Comparison of ENCODE assay signal across 1 cellular context in genomic region chr20:41138217-41138526, GRCh38.
TF ChIP-seq lines count a peak whose summit lies in the region.

No MANE protein-coding gene starts in this region.

TF ChIP-seq in HepG2, 621 proteins besides CTCF, POLR2A, EP300 and RAD21 (continued from another document and continues in another):
- TF ChIP-seq ZBTB10 (CRISPR knock-in tag; IDR thresholded peaks at IDR 0.05; ENCODE audit: borderline replicate concordance) (no peak), ZNF350 (CRISPR knock-in tag; IDR thresholded peaks at IDR 0.05; ENCODE audit: borderline replicate concordance, low read depth) (0 out of 2 replicates have a peak, but pooled peaks have one; percentile 33), KDM6A (CRISPR knock-in tag; IDR thresholded peaks at IDR 0.05; ENCODE audit: low read depth) (no peak), BRCA1 (CRISPR knock-in tag; IDR thresholded peaks at IDR 0.05) (no peak; the same call in 1 of the 2 replicates), REL (CRISPR knock-in tag; conservative IDR thresholded peaks at IDR 0.05) (no peak), ETV6 (CRISPR knock-in tag; conservative IDR thresholded peaks at IDR 0.05) (no peak), SRF (IDR thresholded peaks at IDR 0.05; ENCODE audit: low read depth, low read length) (no peak), FOXO4 (CRISPR knock-in tag; conservative IDR thresholded peaks at IDR 0.05) (no peak), DMAP1 (CRISPR knock-in tag; IDR thresholded peaks at IDR 0.05) (0 out of 2 replicates have a peak, but pooled peaks have one; percentile 3), ZNF766 (CRISPR knock-in tag; IDR thresholded peaks at IDR 0.05; ENCODE audit: borderline replicate concordance) (0 out of 2 replicates have a peak, but pooled peaks have one; percentile 22), SOX13 (IDR thresholded peaks at IDR 0.05) (no peak; the same call in 1 of the 2 replicates), SOX13 (CRISPR knock-in tag; conservative IDR thresholded peaks at IDR 0.05 in 1 of 2, IDR thresholded peaks at IDR 0.05 in 1 of 2) (no peak), YY1 (IDR thresholded peaks at IDR 0.05; ENCODE audit: insufficient read depth, insufficient replicate concordance, low read depth, low read length) (no peak), ZNF746 (CRISPR knock-in tag; IDR thresholded peaks at IDR 0.05) (no peak; the same call in 1 of the 2 replicates), TAF15 (IDR thresholded peaks at IDR 0.05; ENCODE audit: low read depth, low read length, poor library complexity, severe bottlenecking) (no peak), HIVEP1 (CRISPR knock-in tag; IDR thresholded peaks at IDR 0.05) (no peak), TAF1 (CRISPR knock-in tag; IDR thresholded peaks at IDR 0.05) (no peak), FOXA1 (IDR thresholded peaks at IDR 0.05) (no peak), FOXA1 (CRISPR knock-in tag; IDR thresholded peaks at IDR 0.05) (no peak), CSRNP2 (CRISPR knock-in tag; conservative IDR thresholded peaks at IDR 0.05; ENCODE audit: low read depth) (no peak), RFXANK (CRISPR knock-in tag; IDR thresholded peaks at IDR 0.05) (no peak), ZNF337 (CRISPR knock-in tag; IDR thresholded peaks at IDR 0.05; ENCODE audit: borderline replicate concordance, low read depth) (no peak), GFI1 (CRISPR knock-in tag; IDR thresholded peaks at IDR 0.05; ENCODE audit: borderline replicate concordance) (peak; percentile 49; the same call in 1 of the 2 replicates), ZFP91 (CRISPR knock-in tag; IDR thresholded peaks at IDR 0.05; ENCODE audit: borderline replicate concordance) (peak; percentile 59; the same call in 1 of the 2 replicates), ZBTB2 (CRISPR knock-in tag; IDR thresholded peaks at IDR 0.05; ENCODE audit: low read depth) (0 out of 2 replicates have a peak, but pooled peaks have one; percentile 3), ZNF713 (CRISPR knock-in tag; IDR thresholded peaks at IDR 0.05) (no peak), ZNF512B (CRISPR knock-in tag; IDR thresholded peaks at IDR 0.05; ENCODE audit: borderline replicate concordance) (no peak), ZNF501 (CRISPR knock-in tag; IDR thresholded peaks at IDR 0.05) (peak; percentile 17; the same call in 1 of the 2 replicates), ELF3 (CRISPR knock-in tag; IDR thresholded peaks at IDR 0.05) (no peak), ZSCAN12 (CRISPR knock-in tag; IDR thresholded peaks at IDR 0.05) (no peak), ZNF329 (CRISPR knock-in tag; IDR thresholded peaks at IDR 0.05; ENCODE audit: low read depth) (no peak), ZNF704 (CRISPR knock-in tag; IDR thresholded peaks at IDR 0.05; ENCODE audit: borderline replicate concordance) (0 out of 2 replicates have a peak, but pooled peaks have one; percentile 25), DR1 (CRISPR knock-in tag; IDR thresholded peaks at IDR 0.05) (no peak), PRDM10 (CRISPR knock-in tag; IDR thresholded peaks at IDR 0.05; ENCODE audit: low read depth) (no peak), SAP130 (CRISPR knock-in tag; IDR thresholded peaks at IDR 0.05; ENCODE audit: low read depth) (0 out of 2 replicates have a peak, but pooled peaks have one; percentile 5), GMEB2 (CRISPR knock-in tag; IDR thresholded peaks at IDR 0.05; ENCODE audit: low read depth) (no peak), MED1 (CRISPR knock-in tag; IDR thresholded peaks at IDR 0.05) (0 out of 2 replicates have a peak, but pooled peaks have one; percentile 11), HDAC1 (CRISPR knock-in tag; IDR thresholded peaks at IDR 0.05) (peak; percentile 27; the same call in 1 of the 2 replicates), ZNF333 (CRISPR knock-in tag; IDR thresholded peaks at IDR 0.05; ENCODE audit: borderline replicate concordance) (0 out of 2 replicates have a peak, but pooled peaks have one; percentile 18), ZNF841 (CRISPR knock-in tag; IDR thresholded peaks at IDR 0.05; ENCODE audit: borderline replicate concordance) (no peak), MXI1 (IDR thresholded peaks at IDR 0.05; ENCODE audit: borderline replicate concordance, low read depth, low read length) (no peak), ZNF570 (CRISPR knock-in tag; IDR thresholded peaks at IDR 0.05; ENCODE audit: borderline replicate concordance) (no peak), ATF7 (IDR thresholded peaks at IDR 0.05) (no peak), ATF7 (CRISPR knock-in tag; IDR thresholded peaks at IDR 0.05) (no peak), CHCHD3 (CRISPR knock-in tag; IDR thresholded peaks at IDR 0.05) (no peak)
